1 cellular context compared by ENCODE assay signal in genomic region chr1:6546326-6546725, GRCh38.
TF ChIP-seq lines count a peak whose summit lies in the region.

No MANE protein-coding gene starts in this region.

TF ChIP-seq in GM23338, 12 proteins besides CTCF, POLR2A, EP300 and RAD21:
- TF ChIP-seq CREB1 (CRISPR knock-in tag; IDR thresholded peaks at IDR 0.05; ENCODE audit: low read depth) (no peak), STAT1 (IDR thresholded peaks at IDR 0.05; ENCODE audit: unreplicated experiment) (no peak)
TF ChIP-seq in GM23338: peak in this region for 0.
